ENCODE assay signal across 8 cellular contexts in the genomic region with DNA sequence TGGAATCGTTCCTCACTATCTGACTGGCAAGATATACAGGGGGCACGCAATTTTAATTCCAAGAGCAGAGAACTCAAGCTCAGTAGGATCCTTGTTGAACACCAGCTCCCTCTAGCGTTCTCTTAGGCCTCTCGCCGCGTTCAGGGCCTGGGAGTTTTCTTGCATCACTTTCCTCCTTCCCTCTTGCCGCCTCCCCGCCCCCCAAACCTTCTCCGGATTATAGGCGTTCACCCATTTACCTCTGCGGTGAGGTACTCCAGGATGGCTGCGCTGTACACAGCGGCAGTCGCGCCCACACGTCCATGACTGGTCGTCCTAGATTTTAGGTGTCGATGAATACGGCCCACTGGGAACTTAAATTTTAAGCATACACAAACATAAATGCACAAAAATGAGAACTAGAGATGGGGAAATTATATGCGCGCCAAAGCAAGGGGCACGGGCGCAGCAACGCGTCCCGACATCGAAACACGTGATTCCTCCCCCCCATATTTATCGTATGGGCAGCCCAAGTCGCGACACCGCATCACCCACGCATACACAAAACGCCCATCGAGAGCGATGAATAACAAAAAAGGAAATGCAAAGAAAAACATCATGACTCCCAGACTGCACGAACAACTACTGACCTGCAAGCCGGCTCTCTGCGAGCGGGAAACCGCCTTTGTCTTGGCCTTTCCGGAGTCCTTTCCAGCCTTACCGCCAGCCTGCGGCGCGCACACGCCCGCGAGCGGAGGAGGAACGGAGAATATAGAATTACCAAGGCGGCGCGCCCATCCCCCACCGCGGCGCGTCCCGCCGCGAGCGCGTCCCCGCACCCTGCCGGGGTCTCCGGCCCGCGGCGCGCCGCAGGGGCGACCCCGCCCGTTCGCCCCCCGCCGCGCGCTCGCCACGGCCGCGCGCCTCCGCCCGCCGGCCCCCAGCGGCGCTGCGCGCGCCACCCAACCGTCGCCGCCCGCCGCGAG. TPM values are rescaled to one million over a fixed set of nuclear protein-coding genes. Genes with fewer than 3 reads are reported as not detected.
DNase-seq lines count a peak whose midpoint lies in the region; ATAC-seq and TF ChIP-seq lines count a peak whose summit lies in the region.

No MANE protein-coding gene starts in this region.

- H3K36me3 Mint-ChIP-seq in activated naive CD8-positive, alpha-beta T cell treated with anti-CD3 and anti-CD28 coated beads, Interleukin-2, amount 50 U/mL, for 24 hours (ENCODE audit: low read depth), result peaks cover 9% of the 10 kb centered on the region

- 1% methylated on average over 48 to 90 of the region's 98 CpGs for WGBS in tibial nerve, 2 donors

- H3K4me2 ChIP-seq in parathyroid adenoma (ENCODE audit: low read length), result peak overlapping the region; percentile 86

- no peaks in the 10 kb centered on the region for H3K9me3 ChIP-seq in parathyroid adenoma (ENCODE audit: control insufficient read depth, low read length)
- H3K9me3 ChIP-seq in tibial nerve, result no peaks in the 10 kb centered on the region

- no peaks in the 10 kb centered on the region for H3K27me3 ChIP-seq in parathyroid adenoma (ENCODE audit: control insufficient read depth, insufficient read depth, low read length)
- H3K27me3 ChIP-seq in tibial nerve, result no peaks in the 10 kb centered on the region

- H3K4me1 ChIP-seq in parathyroid adenoma (peaks cover 7% of the 10 kb centered on the region), tibial nerve (peaks cover 0 to 50% (median 20%) of the 10 kb centered on the region in 4 donors)

- H3K9me3 Mint-ChIP-seq in activated naive CD8-positive, alpha-beta T cell treated with anti-CD3 and anti-CD28 coated beads, Interleukin-2, amount 50 U/mL, for 24 hours, result no peaks in the 10 kb centered on the region

- DNase-seq in GM12864 (ENCODE audit: low read depth) (peak; percentile 84), NCI-H1105 treated with DMSO at 0.1 percent for 48 hours (lab: John Stamatoyannopoulos, UW) (peak; percentile 88), SKM-1 (lab: John Stamatoyannopoulos, UW; ENCODE audit: unreplicated experiment) (peak; percentile 96), cardiac septum (ENCODE audit: low spot score) (peak; percentile 94), tibial nerve (ENCODE audit: low spot score in 2 of 2) (peak; percentile 80 to 93)
- DNase-seq in activated naive CD8-positive, alpha-beta T cell treated with anti-CD3 and anti-CD28 coated beads, Interleukin-2, amount 50 U/mL, for 24 hours, result peak; percentile 90

- ATAC-seq in HG02678 (IDR thresholded peaks at IDR 0.05; ENCODE audit: unreplicated experiment), result peak; percentile 25
- peak; percentile 59 for ATAC-seq in activated naive CD8-positive, alpha-beta T cell treated with anti-CD3 and anti-CD28 coated beads, Interleukin-2, amount 50 U/mL, for 24 hours

- no peak overlapping the region for H3K4me3 Mint-ChIP-seq in activated naive CD8-positive, alpha-beta T cell treated with anti-CD3 and anti-CD28 coated beads, Interleukin-2, amount 50 U/mL, for 24 hours

- H3K4me1 Mint-ChIP-seq in activated naive CD8-positive, alpha-beta T cell treated with anti-CD3 and anti-CD28 coated beads, Interleukin-2, amount 50 U/mL, for 24 hours, result peaks cover 35% of the 10 kb centered on the region

- H3K4me3 ChIP-seq in GM12864 (ENCODE audit: low read depth, low read length), result peak overlapping the region; percentile 77
- H3K4me3 ChIP-seq in parathyroid adenoma (ENCODE audit: low read depth, low read length), result peak overlapping the region; percentile 74
- peak overlapping the region; percentile 57 to 94 (median 70) for H3K4me3 ChIP-seq in tibial nerve

- H3K27ac ChIP-seq in parathyroid adenoma (peak overlapping the region; percentile 81), tibial nerve (peak overlapping the region; percentile 88 to 98 (median 94))

- no peak overlapping the region for H3K27ac Mint-ChIP-seq in activated naive CD8-positive, alpha-beta T cell treated with anti-CD3 and anti-CD28 coated beads, Interleukin-2, amount 50 U/mL, for 24 hours

- no peak overlapping the region for H3K9ac ChIP-seq in parathyroid adenoma

- H3K36me3 ChIP-seq in parathyroid adenoma (ENCODE audit: control insufficient read depth, insufficient read depth, low read length) (no peaks in the 10 kb centered on the region), tibial nerve (peaks cover 0 to 2% (median 0%) of the 10 kb centered on the region in 3 donors)

- intact Hi-C loops in cardiac septum (cut with DNase I), result loop anchor here (5.0 kb wide), 1 partner anchor 142 kb away; no protein-coding TSS in a partner anchor

- TF ChIP-seq CTCF in GM12864 (IDR thresholded peaks at IDR 0.05; ENCODE audit: low read depth, low read length, missing control alignments) (peak; percentile 85), parathyroid adenoma (IDR thresholded peaks at IDR 0.05) (peak; percentile 70), tibial nerve (IDR thresholded peaks at IDR 0.05) (peak; percentile 77 to 93 (median 85))

- peak in 1 of 2 donors; percentile 58 for TF ChIP-seq EP300 in tibial nerve (IDR thresholded peaks at IDR 0.05)

- H2AFZ ChIP-seq in parathyroid adenoma, result peak overlapping the region; percentile 79

- no peaks in the 10 kb centered on the region for H3K27me3 Mint-ChIP-seq in activated naive CD8-positive, alpha-beta T cell treated with anti-CD3 and anti-CD28 coated beads, Interleukin-2, amount 50 U/mL, for 24 hours

- no peak for TF ChIP-seq POLR2A in tibial nerve (IDR thresholded peaks at IDR 0.05)

- H3K79me2 ChIP-seq in parathyroid adenoma, result peaks cover 5% of the 10 kb centered on the region

RNA-seq across cellular contexts. Expression of gene H2AZ1, which starts 0.8 kb away (rescaled TPM):
- total RNA-seq in cardiac septum, result 49.5 TPM
- 100 to 1,000 TPM in 1 of 4 donors, 10 to 100 TPM in 3; 75.4 to 107 (median 81.4) TPM for total RNA-seq in tibial nerve

RNA-seq across cellular contexts. Expression of gene DNAJB14, which starts 2.9 kb away (rescaled TPM):
- 19.5 TPM for total RNA-seq in cardiac septum
- 10 to 100 TPM; 27.0 to 38.5 (median 31.7) TPM for total RNA-seq in tibial nerve

RNA-seq across cellular contexts. Expression of gene LAMTOR3, which starts 55.1 kb away (rescaled TPM):
- total RNA-seq in cardiac septum (26.4 TPM), tibial nerve (10 to 100 TPM; 26.8 to 30.3 (median 28.2) TPM)

Comparison
In these comparisons a context has a peak if more than half of its experiments do, and no peak if none do; other contexts are left out.
1. Peak in every context shown above with its lines: DNase-seq, ATAC-seq, H3K4me3 ChIP-seq and H3K27ac ChIP-seq.